Comparison of ENCODE assay signal across 1 cellular context in the genomic region with DNA sequence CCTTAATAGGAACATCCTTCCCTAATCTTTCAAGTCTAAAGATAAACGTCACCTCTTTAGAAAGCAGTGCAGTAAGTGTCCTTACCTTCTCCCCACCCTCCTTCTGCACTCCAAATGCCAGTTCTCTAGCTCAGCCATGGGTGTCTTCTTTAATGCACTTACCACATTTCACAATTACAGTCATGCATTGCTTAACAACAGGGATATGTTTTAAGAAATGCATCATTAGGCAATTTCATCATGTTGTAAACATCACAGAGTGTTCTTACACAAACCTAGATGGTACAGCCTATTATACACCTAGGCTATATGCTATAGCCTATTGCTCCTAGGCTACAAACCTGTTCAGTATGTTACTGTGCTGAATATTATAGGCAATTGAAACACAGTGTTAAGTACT.
A peak's percentile ranks its signal among the peaks of the same experiment; 100 is the strongest.
TF ChIP-seq lines count a peak whose summit lies in the region.

No MANE protein-coding gene starts in this region.

TF ChIP-seq in A549, 52 proteins besides CTCF, POLR2A, EP300 and RAD21 (continued from another document):
- TF ChIP-seq, protein P1, sequence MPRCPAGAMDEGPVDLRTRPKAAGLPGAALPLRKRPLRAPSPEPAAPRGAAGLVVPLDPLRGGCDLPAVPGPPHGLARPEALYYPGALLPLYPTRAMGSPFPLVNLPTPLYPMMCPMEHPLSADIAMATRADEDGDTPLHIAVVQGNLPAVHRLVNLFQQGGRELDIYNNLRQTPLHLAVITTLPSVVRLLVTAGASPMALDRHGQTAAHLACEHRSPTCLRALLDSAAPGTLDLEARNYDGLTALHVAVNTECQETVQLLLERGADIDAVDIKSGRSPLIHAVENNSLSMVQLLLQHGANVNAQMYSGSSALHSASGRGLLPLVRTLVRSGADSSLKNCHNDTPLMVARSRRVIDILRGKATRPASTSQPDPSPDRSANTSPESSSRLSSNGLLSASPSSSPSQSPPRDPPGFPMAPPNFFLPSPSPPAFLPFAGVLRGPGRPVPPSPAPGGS (IDR thresholded peaks at IDR 0.05) = no peak
- TF ChIP-seq, protein P2, sequence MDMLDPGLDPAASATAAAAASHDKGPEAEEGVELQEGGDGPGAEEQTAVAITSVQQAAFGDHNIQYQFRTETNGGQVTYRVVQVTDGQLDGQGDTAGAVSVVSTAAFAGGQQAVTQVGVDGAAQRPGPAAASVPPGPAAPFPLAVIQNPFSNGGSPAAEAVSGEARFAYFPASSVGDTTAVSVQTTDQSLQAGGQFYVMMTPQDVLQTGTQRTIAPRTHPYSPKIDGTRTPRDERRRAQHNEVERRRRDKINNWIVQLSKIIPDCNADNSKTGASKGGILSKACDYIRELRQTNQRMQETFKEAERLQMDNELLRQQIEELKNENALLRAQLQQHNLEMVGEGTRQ (IDR thresholded peaks at IDR 0.05) = no peak
- peak; percentile 58 to 66; a peak in 3 of 4 replicates for TF ChIP-seq CEBPB (IDR thresholded peaks at IDR 0.05)
- no peak for TF ChIP-seq KDM1A (IDR thresholded peaks at IDR 0.05; ENCODE audit: low read depth)
- TF ChIP-seq FOXS1 (CRISPR knock-in tag; IDR thresholded peaks at IDR 0.05) = no peak
